19 cellular contexts compared by ENCODE assay signal in the genomic region with DNA sequence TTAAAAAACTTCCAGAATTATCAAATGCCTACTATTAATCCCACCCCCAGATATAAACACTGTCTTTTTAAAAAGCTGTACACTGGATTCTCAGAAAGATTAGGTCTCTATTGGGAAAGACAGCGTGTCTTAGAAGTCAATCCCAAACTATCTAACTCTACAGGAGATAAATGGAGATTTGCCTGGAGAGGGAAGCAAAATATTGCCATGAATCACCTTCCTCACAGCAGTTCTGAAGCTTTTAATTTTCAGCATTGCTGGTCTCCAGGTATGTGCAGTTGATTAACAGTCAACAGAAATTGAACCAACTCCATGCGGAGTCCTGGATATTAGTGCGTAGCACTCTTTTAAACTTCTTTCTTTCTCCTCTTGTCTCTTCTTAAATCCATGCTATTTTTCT.
A peak's percentile ranks its signal among the peaks of the same experiment; 100 is the strongest.
DNase-seq lines count a peak whose midpoint lies in the region; ATAC-seq, FAIRE-seq and TF ChIP-seq lines count a peak whose summit lies in the region.
"Had no signal": no experiment of that assay in that cellular context is flagged by ENCODE, and none has a peak within 500 bp of the region (broad histone marks: within the 10 kb centered on the region; RNA-seq: fewer than 3 reads in every experiment).

No MANE protein-coding gene starts in this region.

- no peak overlapping the region for H3K4me3 ChIP-seq in SK-N-SH (ENCODE audit: low read depth in 2 of 2, low read length in 1 of 2)
- no peak overlapping the region for H3K4me3 ChIP-seq in kidney epithelial cell (ENCODE audit: low read depth, low read length)
- H3K4me3 ChIP-seq in testis: no peak overlapping the region
- no peak overlapping the region for H3K4me3 ChIP-seq in kidney (ENCODE audit: low read length in 2 of 2)

- CTCF ChIA-PET in SK-N-SH (lab: Yijun Ruan, JAX): no interaction called here

- no peaks in the 10 kb centered on the region for H3K4me1 ChIP-seq in SK-N-SH (ENCODE audit: control insufficient read depth in 1 of 2, insufficient read depth in 2 of 2, low read depth in 1 of 2, low read length in 1 of 2)
- H3K4me1 ChIP-seq in testis: no peaks in the 10 kb centered on the region
- H3K4me1 ChIP-seq in kidney (ENCODE audit: control insufficient read depth in 1 of 2, insufficient read depth in 1 of 2, low read depth in 1 of 2, low read length in 2 of 2): no peaks in the 10 kb centered on the region

- no peaks in the 10 kb centered on the region for H3K27me3 ChIP-seq in SK-N-SH (ENCODE audit: insufficient read depth)
- no peaks in the 10 kb centered on the region for H3K27me3 ChIP-seq in kidney epithelial cell (ENCODE audit: control insufficient read depth, insufficient read depth, low read length)
- no peaks in the 10 kb centered on the region for H3K27me3 ChIP-seq in testis

- no peak overlapping the region for H3K9ac ChIP-seq in SK-N-SH
- no peak overlapping the region for H3K9ac ChIP-seq in kidney (ENCODE audit: low read length in 2 of 2)

- no peaks in the 10 kb centered on the region for H3K9me2 ChIP-seq in SK-N-SH

- H3K9me3 ChIP-seq in SK-N-SH (no peaks in the 10 kb centered on the region), testis (no peaks in the 10 kb centered on the region), kidney (ENCODE audit: control insufficient read depth in 1 of 2, low read length in 2 of 2) (no peaks in the 10 kb centered on the region)

- no peak for FAIRE-seq in kidney (lab: Jason Lieb, UNC)
- FAIRE-seq: D721Med, GM12892, GM19239 had no signal

- no peaks in the 10 kb centered on the region for H4K20me1 ChIP-seq in SK-N-SH (ENCODE audit: insufficient read depth)

- no peak for TF ChIP-seq EP300 in SK-N-SH (IDR thresholded peaks at IDR 0.05; ENCODE audit: borderline replicate concordance in 1 of 2, low read depth in 1 of 2, low read length in 1 of 2)

- WGBS in SK-N-SH (ENCODE audit: low lambda C conversion rate): 17% methylated on average over 3 of the region's 3 CpGs
- WGBS in testis, 2 donors: 78 to 87% methylated on average over 3 of the region's 3 CpGs

- H3K4me2 ChIP-seq in SK-N-SH: no peak overlapping the region

- TF ChIP-seq CTCF in SK-N-SH (IDR thresholded peaks at IDR 0.05) (no peak), kidney epithelial cell (IDR thresholded peaks at IDR 0.05; ENCODE audit: insufficient read depth, low read length, poor library complexity, severe bottlenecking) (no peak), omental fat pad (IDR thresholded peaks at IDR 0.05) (no peak), testis (IDR thresholded peaks at IDR 0.05) (no peak), kidney (IDR thresholded peaks at IDR 0.05; ENCODE audit: borderline replicate concordance, extremely low read depth, insufficient read depth) (no peak)

- H3K79me2 ChIP-seq in SK-N-SH (ENCODE audit: insufficient read depth): no peaks in the 10 kb centered on the region

- DNase-seq in SK-N-SH (no peak), kidney epithelial cell (ENCODE audit: low read depth) (peak; percentile 34), omental fat pad (ENCODE audit: low spot score) (no peak), testis (no peak), kidney (no peak), NCI-H2196 (lab: John Stamatoyannopoulos, UW; ENCODE audit: unreplicated experiment) (no peak)
- DNase-seq: CD8-positive, alpha-beta T cell; COR-L47; DMS153; DMS79 treated with DMSO at 0.1 percent for 48 hours; EL; GDM1; GOT3; H9 had no signal

- no peak for TF ChIP-seq POLR2A in testis (IDR thresholded peaks at IDR 0.05)

- no peaks in the 10 kb centered on the region for H3K36me3 ChIP-seq in SK-N-SH (replicated peaks in 1 of 2; ENCODE audit: control insufficient read depth in 1 of 2, insufficient read depth in 2 of 2, low read length in 1 of 2)
- no peaks in the 10 kb centered on the region for H3K36me3 ChIP-seq in kidney epithelial cell (ENCODE audit: control insufficient read depth, insufficient read depth, low read length)
- H3K36me3 ChIP-seq in testis (ENCODE audit: low read depth, missing control alignments): no peaks in the 10 kb centered on the region
- no peaks in the 10 kb centered on the region for H3K36me3 ChIP-seq in kidney (ENCODE audit: control insufficient read depth in 1 of 2, insufficient read depth in 2 of 2, low read length in 2 of 2)

- no peak overlapping the region for H3K27ac ChIP-seq in SK-N-SH (ENCODE audit: low read depth in 2 of 2, low read length in 1 of 2)
- H3K27ac ChIP-seq in testis: no peak overlapping the region
- H3K27ac ChIP-seq in kidney (ENCODE audit: low read depth in 2 of 2, low read length in 2 of 2): no peak overlapping the region
- H3K27ac ChIP-seq: 22Rv1 had no signal

- H2AFZ ChIP-seq in SK-N-SH (ENCODE audit: low read depth): peak overlapping the region; percentile 36; the same call in 1 of the 2 replicates

- H3F3A ChIP-seq in SK-N-SH (replicated peaks; ENCODE audit: insufficient read depth): no peaks in the 10 kb centered on the region

- POLR2A ChIA-PET in SK-N-SH (lab: Yijun Ruan, JAX): no interaction called here

- no peak for TF ChIP-seq RAD21 in SK-N-SH (IDR thresholded peaks at IDR 0.05; ENCODE audit: low read length)

- ATAC-seq in SK-N-SH treated with all-trans-retinoic acid at 6 μM for 48 hours (no peak), omental fat pad (ENCODE audit: low FRiP score) (peak; percentile 32)
- ATAC-seq: CD8-positive, alpha-beta T cell had no signal

- intact Hi-C loops in testis (cut with DNase I; ENCODE audit: low total_unique reads): no loop called here
- intact Hi-C loops in kidney (cut with DNase I): no loop called here

TF ChIP-seq in SK-N-SH, 30 proteins besides CTCF, POLR2A, EP300 and RAD21:
- TF ChIP-seq NFIC (IDR thresholded peaks at IDR 0.05; ENCODE audit: borderline replicate concordance): no peak
- TF ChIP-seq FOXJ3 (CRISPR knock-in tag; IDR thresholded peaks at IDR 0.05): no peak
- TF ChIP-seq SMC3 (IDR thresholded peaks at IDR 0.05; ENCODE audit: low read depth, low read length): no peak
- no peak for TF ChIP-seq FOSL2 (IDR thresholded peaks at IDR 0.05; ENCODE audit: borderline replicate concordance, low read depth)
- TF ChIP-seq, protein P1, sequence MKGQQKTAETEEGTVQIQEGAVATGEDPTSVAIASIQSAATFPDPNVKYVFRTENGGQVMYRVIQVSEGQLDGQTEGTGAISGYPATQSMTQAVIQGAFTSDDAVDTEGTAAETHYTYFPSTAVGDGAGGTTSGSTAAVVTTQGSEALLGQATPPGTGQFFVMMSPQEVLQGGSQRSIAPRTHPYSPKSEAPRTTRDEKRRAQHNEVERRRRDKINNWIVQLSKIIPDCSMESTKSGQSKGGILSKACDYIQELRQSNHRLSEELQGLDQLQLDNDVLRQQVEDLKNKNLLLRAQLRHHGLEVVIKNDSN (IDR thresholded peaks at IDR 0.05; ENCODE audit: borderline replicate concordance, low read depth): no peak

TF ChIP-seq in SK-N-SH treated with all-trans-retinoic acid at 6 μM for 48 hours, 23 proteins besides CTCF, POLR2A, EP300 and RAD21:
- TF ChIP-seq OSR1 (CRISPR knock-in tag; IDR thresholded peaks at IDR 0.05) (no peak), ZC3H10 (CRISPR knock-in tag; IDR thresholded peaks at IDR 0.05) (no peak), ZFP3 (CRISPR knock-in tag; IDR thresholded peaks at IDR 0.05) (no peak), PPARA (CRISPR knock-in tag; IDR thresholded peaks at IDR 0.05; ENCODE audit: borderline replicate concordance) (no peak)
- TF ChIP-seq, protein P2, sequence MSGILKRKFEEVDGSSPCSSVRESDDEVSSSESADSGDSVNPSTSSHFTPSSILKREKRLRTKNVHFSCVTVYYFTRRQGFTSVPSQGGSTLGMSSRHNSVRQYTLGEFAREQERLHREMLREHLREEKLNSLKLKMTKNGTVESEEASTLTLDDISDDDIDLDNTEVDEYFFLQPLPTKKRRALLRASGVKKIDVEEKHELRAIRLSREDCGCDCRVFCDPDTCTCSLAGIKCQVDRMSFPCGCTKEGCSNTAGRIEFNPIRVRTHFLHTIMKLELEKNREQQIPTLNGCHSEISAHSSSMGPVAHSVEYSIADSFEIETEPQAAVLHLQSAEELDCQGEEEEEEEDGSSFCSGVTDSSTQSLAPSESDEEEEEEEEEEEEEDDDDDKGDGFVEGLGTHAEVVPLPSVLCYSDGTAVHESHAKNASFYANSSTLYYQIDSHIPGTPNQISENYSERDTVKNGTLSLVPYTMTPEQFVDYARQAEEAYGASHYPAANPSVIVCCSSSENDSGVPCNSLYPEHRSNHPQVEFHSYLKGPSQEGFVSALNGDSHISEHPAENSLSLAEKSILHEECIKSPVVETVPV (CRISPR knock-in tag; IDR thresholded peaks at IDR 0.05): no peak
TF ChIP-seq in SK-N-SH treated with all-trans-retinoic acid at 6 μM for 48 hours: peak in this region for 0.
